In the genomic region with DNA sequence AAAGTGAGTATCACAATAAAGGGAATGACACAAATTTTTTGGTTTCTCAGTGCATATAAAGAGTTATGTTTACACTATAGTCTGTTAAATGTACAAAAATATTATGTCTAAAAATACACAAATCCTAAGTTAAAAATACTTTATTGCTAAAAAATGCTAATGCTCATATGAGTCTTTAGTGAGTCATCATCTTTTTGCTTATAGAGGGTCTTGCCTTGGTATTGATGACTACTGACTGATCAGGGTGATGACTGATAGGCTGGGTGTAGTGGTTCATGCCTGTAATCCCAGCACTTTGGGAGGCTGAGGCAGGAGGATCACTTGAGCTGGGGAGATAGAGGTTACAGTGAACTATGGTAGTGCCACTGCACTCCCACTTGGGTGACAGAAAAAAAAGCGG, we compare ENCODE assay signal across 13 cellular contexts. TPM values are rescaled to one million over a fixed set of nuclear protein-coding genes. Genes with fewer than 3 reads are reported as not detected.
A peak's percentile ranks its signal among the peaks of the same experiment; 100 is the strongest.
DNase-seq lines count a peak whose midpoint lies in the region; ATAC-seq and TF ChIP-seq lines count a peak whose summit lies in the region.
"Had no signal": no experiment of that assay in that cellular context is flagged by ENCODE, and none has a peak within 500 bp of the region (broad histone marks: within the 10 kb centered on the region; RNA-seq: fewer than 3 reads in every experiment).

No MANE protein-coding gene starts in this region.

- H3K36me3 Mint-ChIP-seq in activated T-cell treated with anti-CD3 and anti-CD28 coated beads, Interleukin-2, amount 50 U/mL, for 24 hours (ENCODE audit: low read depth): peaks cover 54% of the 10 kb centered on the region
- no peaks in the 10 kb centered on the region for H3K36me3 Mint-ChIP-seq in chondrocyte (ENCODE audit: low read depth)
- peaks cover 55% of the 10 kb centered on the region for H3K36me3 Mint-ChIP-seq in stimulated activated memory B cell treated with anti-CD40 and anti-IgM and Interleukin-4, amounts not matched to agents 10 μg/mL and 1 μg/mL and 100 μg/mL, for 72 hours
- H3K36me3 Mint-ChIP-seq in Calu3 (ENCODE audit: insufficient read depth, unreplicated experiment): no peaks in the 10 kb centered on the region

- peak overlapping the region; percentile 55 for H3K27ac Mint-ChIP-seq in activated T-cell treated with anti-CD3 and anti-CD28 coated beads, Interleukin-2, amount 50 U/mL, for 24 hours
- H3K27ac Mint-ChIP-seq in chondrocyte (ENCODE audit: unreplicated experiment) (peak overlapping the region; percentile 64), Calu3 (ENCODE audit: unreplicated experiment) (no peak overlapping the region)
- no peak overlapping the region for H3K27ac Mint-ChIP-seq in stimulated activated memory B cell treated with anti-CD40 and anti-IgM and Interleukin-4, amounts not matched to agents 10 μg/mL and 1 μg/mL and 100 μg/mL, for 72 hours
- H3K27ac Mint-ChIP-seq: CD14-positive monocyte; CD8-positive, alpha-beta T cell; IgD-negative memory B cell had no signal

- H3K4me3 Mint-ChIP-seq in activated T-cell treated with anti-CD3 and anti-CD28 coated beads, Interleukin-2, amount 50 U/mL, for 24 hours: no peak overlapping the region
- no peak overlapping the region for H3K4me3 Mint-ChIP-seq in chondrocyte (ENCODE audit: unreplicated experiment)
- no peak overlapping the region for H3K4me3 Mint-ChIP-seq in stimulated activated memory B cell treated with anti-CD40 and anti-IgM and Interleukin-4, amounts not matched to agents 10 μg/mL and 1 μg/mL and 100 μg/mL, for 72 hours
- H3K4me3 Mint-ChIP-seq in Calu3 (ENCODE audit: low read depth, unreplicated experiment): no peak overlapping the region
- H3K4me3 Mint-ChIP-seq: CD14-positive monocyte; CD8-positive, alpha-beta T cell; IgD-negative memory B cell had no signal

- TF ChIP-seq CTCF in chondrocyte (IDR thresholded peaks at IDR 0.05) (no peak), Calu3 (IDR thresholded peaks at IDR 0.05; ENCODE audit: unreplicated experiment) (no peak)

- CTCF ChIA-PET in Calu3 (lab: Charles Lee): no interaction called here

- intact Hi-C loops in Calu3 (cut with micrococcal nuclease; ENCODE audit: unreplicated experiment): no loop called here

- no peaks in the 10 kb centered on the region for H3K9me3 Mint-ChIP-seq in activated T-cell treated with anti-CD3 and anti-CD28 coated beads, Interleukin-2, amount 50 U/mL, for 24 hours
- H3K9me3 Mint-ChIP-seq in chondrocyte (ENCODE audit: low read depth) (no peaks in the 10 kb centered on the region), Calu3 (ENCODE audit: low read depth, unreplicated experiment) (no peaks in the 10 kb centered on the region)
- no peaks in the 10 kb centered on the region for H3K9me3 Mint-ChIP-seq in stimulated activated memory B cell treated with anti-CD40 and anti-IgM and Interleukin-4, amounts not matched to agents 10 μg/mL and 1 μg/mL and 100 μg/mL, for 72 hours
- H3K9me3 Mint-ChIP-seq: CD14-positive monocyte; CD8-positive, alpha-beta T cell; IgD-negative memory B cell had no signal

- no peak for DNase-seq in activated T-cell treated with anti-CD3 and anti-CD28 coated beads, Interleukin-2, amount 50 U/mL, for 24 hours
- DNase-seq in activated T-cell treated with anti-CD3 and anti-CD28 coated beads, Interleukin-2, amount 50 U/mL, for 1 hour: no peak
- DNase-seq in HCEC 1CT (peak; percentile 85), chondrocyte (ENCODE audit: low spot score) (no peak), Calu3 (no peak)
- DNase-seq: CD8-positive, alpha-beta T cell; COR-L47; GDM1; KG1 had no signal

- no TSS peak for BruUV-seq in Calu3 (replicated peaks; lab: Mats Ljungman, UMichigan)

- ATAC-seq in stimulated activated memory B cell treated with anti-CD40 and anti-IgM and Interleukin-4, amounts not matched to agents 10 μg/mL and 1 μg/mL and 100 μg/mL, for 72 hours: no peak
- no peak for ATAC-seq in HG03342 (IDR thresholded peaks at IDR 0.05; ENCODE audit: unreplicated experiment)
- ATAC-seq: CD8-positive, alpha-beta T cell had no signal

- H3K27me3 Mint-ChIP-seq in activated T-cell treated with anti-CD3 and anti-CD28 coated beads, Interleukin-2, amount 50 U/mL, for 24 hours: no peaks in the 10 kb centered on the region
- no peaks in the 10 kb centered on the region for H3K27me3 Mint-ChIP-seq in chondrocyte (ENCODE audit: low read depth)
- H3K27me3 Mint-ChIP-seq in stimulated activated memory B cell treated with anti-CD40 and anti-IgM and Interleukin-4, amounts not matched to agents 10 μg/mL and 1 μg/mL and 100 μg/mL, for 72 hours: no peaks in the 10 kb centered on the region
- no peaks in the 10 kb centered on the region for H3K27me3 Mint-ChIP-seq in Calu3 (ENCODE audit: unreplicated experiment)
- H3K27me3 Mint-ChIP-seq: IgD-negative memory B cell had no signal

- H3K4me1 Mint-ChIP-seq in activated T-cell treated with anti-CD3 and anti-CD28 coated beads, Interleukin-2, amount 50 U/mL, for 24 hours (ENCODE audit: low read depth): no peaks in the 10 kb centered on the region
- H3K4me1 Mint-ChIP-seq in chondrocyte (ENCODE audit: low read depth) (peaks cover 6% of the 10 kb centered on the region), Calu3 (ENCODE audit: low read depth, unreplicated experiment) (no peaks in the 10 kb centered on the region)
- no peaks in the 10 kb centered on the region for H3K4me1 Mint-ChIP-seq in stimulated activated memory B cell treated with anti-CD40 and anti-IgM and Interleukin-4, amounts not matched to agents 10 μg/mL and 1 μg/mL and 100 μg/mL, for 72 hours
- H3K4me1 Mint-ChIP-seq: CD14-positive monocyte had no signal

RNA-seq across cellular contexts. Expression of gene NUF2, which starts 12.9 kb away (rescaled TPM):
- 3.3 to 4.3 TPM (median 3.6 TPM) in 3 replicates for total RNA-seq in chondrocyte
- 25.3 and 33.1 TPM in 2 replicates for total RNA-seq in Calu3 (2022)

Comparison
In these comparisons a context has a peak if more than half of its experiments do, and no peak if none do; other contexts are left out.
1. H3K27ac Mint-ChIP-seq: peak in activated T-cell treated with anti-CD3 and anti-CD28 coated beads, Interleukin-2, amount 50 U/mL, for 24 hours (single experiment) and chondrocyte (single experiment); none in stimulated activated memory B cell treated with anti-CD40 and anti-IgM and Interleukin-4, amounts not matched to agents 10 μg/mL and 1 μg/mL and 100 μg/mL, for 72 hours (single experiment) and Calu3 (single experiment).